In the genomic region with DNA sequence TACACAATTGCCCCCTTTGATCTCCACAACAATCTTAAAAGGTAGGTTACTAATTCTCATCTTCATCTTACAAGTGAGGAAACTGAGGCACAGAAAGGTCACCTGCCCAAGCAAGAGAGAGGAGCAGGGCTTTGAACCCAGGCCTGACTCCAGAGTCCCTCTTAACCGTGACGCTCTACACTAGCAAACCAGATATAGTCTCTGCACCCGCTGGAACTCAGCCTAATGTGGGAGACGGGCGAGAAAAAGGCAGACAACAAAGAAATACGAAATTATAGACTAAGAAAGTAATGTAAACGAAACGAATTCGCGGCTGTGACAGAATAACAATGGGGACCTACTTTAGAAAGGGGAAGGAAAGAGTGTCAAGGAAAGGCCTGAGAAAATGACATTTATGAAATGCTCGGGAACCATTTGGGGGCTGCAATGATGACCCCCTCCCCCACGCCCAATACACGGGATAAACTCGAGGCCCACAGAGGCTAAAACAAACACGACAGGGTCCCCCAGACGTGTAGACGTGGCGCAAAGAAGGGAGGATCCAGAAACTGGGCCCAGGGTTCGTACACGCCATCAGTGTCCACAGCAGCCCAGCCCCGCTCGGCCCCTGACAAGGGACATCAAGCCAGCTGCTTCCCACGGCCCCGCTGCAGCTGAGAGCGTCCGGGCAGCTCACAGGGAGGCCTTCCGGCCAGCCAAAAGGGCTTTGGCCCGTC, we compare ENCODE assay signal across 8 cellular contexts. TPM values are rescaled to one million over a fixed set of nuclear protein-coding genes. Genes with fewer than 3 reads are reported as not detected.
A peak's percentile ranks its signal among the peaks of the same experiment; 100 is the strongest.
DNase-seq lines count a peak whose midpoint lies in the region; ATAC-seq and TF ChIP-seq lines count a peak whose summit lies in the region.

No MANE protein-coding gene starts in this region.

- no peak for TF ChIP-seq EP300 in upper lobe of left lung (IDR thresholded peaks at IDR 0.05)

- DNase-seq in NCI-H82 (lab: John Stamatoyannopoulos, UW) (peak; percentile 38), NCI-H82 treated with DMSO at 0.1 percent for 48 hours (lab: John Stamatoyannopoulos, UW; ENCODE audit: unreplicated experiment) (no peak), colonic mucosa (peak; percentile 29), medulla oblongata (ENCODE audit: extremely low spot score) (peak; percentile 35), upper lobe of left lung (no peak), NCI-H446 (lab: John Stamatoyannopoulos, UW) (no peak)

- TF ChIP-seq CTCF in OCI-LY3 (IDR thresholded peaks at IDR 0.05; ENCODE audit: low read depth, low read length) (no peak), colonic mucosa (IDR thresholded peaks at IDR 0.05) (no peak), upper lobe of left lung (IDR thresholded peaks at IDR 0.05) (no peak)

- intact Hi-C loops in colonic mucosa (cut with DNase I) = loop anchor here (10.0 kb wide), 1 partner anchor 217 kb away; a partner anchor contains a TSS

- H2AFZ ChIP-seq in OCI-LY3 (ENCODE audit: low read depth, low read length) = peak overlapping the region; percentile 24; the same call in 1 of the 2 replicates

- peaks cover 52% of the 10 kb centered on the region for H3K79me2 ChIP-seq in OCI-LY3 (ENCODE audit: low read length)

- H3K9ac ChIP-seq in OCI-LY3 (ENCODE audit: low read length) = peak overlapping the region; percentile 79
- H3K9ac ChIP-seq in colonic mucosa (ENCODE audit: low read depth in 2 of 2, low read length in 2 of 2) = peak overlapping the region; percentile 80 to 89

- peak overlapping the region; percentile 99 for H3K4me2 ChIP-seq in OCI-LY3 (ENCODE audit: low read length)

- H3K9me3 ChIP-seq in OCI-LY3 (ENCODE audit: insufficient read depth, low read length) (no peaks in the 10 kb centered on the region), colonic mucosa (no peaks in the 10 kb centered on the region), upper lobe of left lung (no peaks in the 10 kb centered on the region)

- H3K4me1 ChIP-seq in OCI-LY3 (ENCODE audit: low read length) (peaks cover 16% of the 10 kb centered on the region), colonic mucosa (peaks cover 10% of the 10 kb centered on the region), upper lobe of left lung (peaks cover 41 to 61% (median 49%) of the 10 kb centered on the region in 4 donors)

- H4K20me1 ChIP-seq in OCI-LY3 (ENCODE audit: insufficient read depth, low read length) = peaks cover 31% of the 10 kb centered on the region

- peak; percentile 10 for ATAC-seq in HG02610 (IDR thresholded peaks at IDR 0.05; ENCODE audit: unreplicated experiment)
- no peak for ATAC-seq in upper lobe of left lung (ENCODE audit: low FRiP score in 2 of 2)

- H3K27me3 ChIP-seq in OCI-LY3 (ENCODE audit: low read depth, low read length) (no peaks in the 10 kb centered on the region), colonic mucosa (no peaks in the 10 kb centered on the region), upper lobe of left lung (no peaks in the 10 kb centered on the region)

- peak overlapping the region; percentile 37 for H3K27ac ChIP-seq in OCI-LY3 (ENCODE audit: low read length)
- peak overlapping the region; percentile 87 for H3K27ac ChIP-seq in colonic mucosa
- peak overlapping the region; percentile 94 to 99 (median 97) for H3K27ac ChIP-seq in upper lobe of left lung

- H3K36me3 ChIP-seq in OCI-LY3 (replicated peaks; ENCODE audit: low read depth, low read length) = peaks cover 7% of the 10 kb centered on the region
- H3K36me3 ChIP-seq in colonic mucosa = no peaks in the 10 kb centered on the region
- peaks cover 0 to 10% (median 5%) of the 10 kb centered on the region in 4 donors for H3K36me3 ChIP-seq in upper lobe of left lung

- WGBS in upper lobe of left lung, 2 donors = 0 to 1% methylated on average over 20 to 27 of the region's 28 CpGs

- H3K4me3 ChIP-seq in OCI-LY3 (ENCODE audit: low read length) = peak overlapping the region; percentile 88
- peak overlapping the region; percentile 72 for H3K4me3 ChIP-seq in colonic mucosa
- peak overlapping the region; percentile 92 to 96 (median 94) for H3K4me3 ChIP-seq in upper lobe of left lung

- TF ChIP-seq POLR2A in upper lobe of left lung (IDR thresholded peaks at IDR 0.05) = no peak

RNA-seq across cellular contexts. Expression of a gene that starts 0.6 kb away (rescaled TPM):
- total RNA-seq in colonic mucosa (10 to 100 TPM; 52.8 to 63.2 TPM), upper lobe of left lung (100 to 1,000 TPM in 2 of 6 donors, 10 to 100 TPM in 4; 64.3 to 118 (median 80.5) TPM)

RNA-seq across cellular contexts. Expression of a gene that starts 55.2 kb away (rescaled TPM):
- total RNA-seq in colonic mucosa (10 to 100 TPM; 28.0 to 36.0 TPM), upper lobe of left lung (10 to 100 TPM; 22.0 to 46.2 (median 35.6) TPM)

Comparison
In these comparisons a context has a peak if more than half of its experiments do, and no peak if none do; other contexts are left out.
1. DNase-seq: peak in NCI-H82 (single experiment), colonic mucosa (single experiment) and medulla oblongata (single experiment); none in NCI-H82 treated with DMSO at 0.1 percent for 48 hours (single experiment), upper lobe of left lung (0 of 2) and NCI-H446 (0 of 2).
2. H3K27ac ChIP-seq: peak in every context shown above with its lines; median percentile 97 in upper lobe of left lung; 87 in colonic mucosa; 37 in OCI-LY3.
3. Peak in every context shown above with its lines, with median percentiles within 50 percentile points of each other: H3K4me3 ChIP-seq.